In the genomic region with DNA sequence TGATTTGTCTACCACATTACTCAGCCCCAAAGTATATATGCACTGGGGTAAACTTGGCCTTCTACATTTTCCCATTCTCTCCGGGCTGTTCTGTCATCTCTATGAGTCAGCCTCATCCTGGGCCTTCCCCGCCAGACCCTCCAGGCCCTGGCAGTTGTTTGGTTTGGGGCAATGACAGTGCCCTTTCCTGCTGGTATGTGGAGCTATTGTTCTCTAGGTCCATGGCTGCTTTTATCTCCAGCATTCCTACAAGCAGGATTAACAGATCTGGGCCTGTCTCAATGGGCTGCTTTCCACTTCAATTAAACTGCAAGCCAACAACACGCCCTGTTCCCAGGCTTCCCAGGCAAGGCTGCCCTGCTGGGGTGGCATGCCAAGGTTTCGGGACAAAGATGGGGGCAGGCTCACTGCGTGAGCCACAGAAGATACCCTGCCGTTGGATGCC, we compare ENCODE assay signal across 13 cellular contexts.
DNase-seq lines count a peak whose midpoint lies in the region; ATAC-seq, FAIRE-seq and TF ChIP-seq lines count a peak whose summit lies in the region.
"Had no signal": no experiment of that assay in that cellular context is flagged by ENCODE, and none has a peak within 500 bp of the region (broad histone marks: within the 10 kb centered on the region; RNA-seq: fewer than 3 reads in every experiment).

No MANE protein-coding gene starts in this region.

- H2AFZ ChIP-seq in H1 (ENCODE audit: low read length), result no peak overlapping the region

- H3K4ac ChIP-seq in H1 (replicated peaks; ENCODE audit: insufficient read length, low read depth, low read length), result no peak overlapping the region

- TF ChIP-seq CTCF in Panc1 (IDR thresholded peaks at IDR 0.05) (no peak), H1 (IDR thresholded peaks at IDR 0.05; ENCODE audit: control extremely low read depth in 1 of 3, insufficient read depth in 1 of 3, low read depth in 1 of 3, low read length in 3 of 3) (no peak)

- H3K27ac Mint-ChIP-seq in activated T-cell treated with anti-CD3 and anti-CD28 coated beads, Interleukin-2, amount 50 U/mL, for 24 hours, result no peak overlapping the region
- H3K27ac Mint-ChIP-seq: dendritic cell treated with granulocyte-macrophage colony-stimulating factor and Interleukin-4, amounts not matched to agents 40 ng/mL and 50 ng/mL, for 4 days had no signal

- H3K36me3 ChIP-seq in Panc1 (ENCODE audit: control insufficient read depth, insufficient read depth, low read length) (no peaks in the 10 kb centered on the region), H1 (ENCODE audit: control insufficient read depth in 2 of 4, insufficient read depth in 4 of 4, low read length in 3 of 4) (no peaks in the 10 kb centered on the region), muscle layer of colon (ENCODE audit: insufficient read depth, low read length) (no peaks in the 10 kb centered on the region)
- H3K36me3 ChIP-seq: BLaER1, uterus had no signal

- TF ChIP-seq EP300 in H1 (IDR thresholded peaks at IDR 0.05; ENCODE audit: borderline replicate concordance in 1 of 2, low read depth in 2 of 2, low read length in 2 of 2), result peak in 1 of 2 experiments; percentile 24; a peak in 1 of 3 replicates

- no peak for TF ChIP-seq POLR2A in H1 (IDR thresholded peaks at IDR 0.05; ENCODE audit: control extremely low read depth in 1 of 2, low read depth in 2 of 2, low read length in 2 of 2)

- ATAC-seq in Panc1, result peak; percentile 83
- ATAC-seq in HG02970 (IDR thresholded peaks at IDR 0.05; ENCODE audit: low FRiP score, unreplicated experiment), result no peak

- H3K27ac ChIP-seq in Panc1 (ENCODE audit: low read length) (no peak overlapping the region; the same call in 1 of the 2 replicates), H1 (ENCODE audit: low read depth, low read length) (no peak overlapping the region), muscle layer of colon (ENCODE audit: low read depth, low read length) (peak overlapping the region; percentile 14)
- H3K27ac ChIP-seq: BLaER1, uterus had no signal

- no peak overlapping the region for H2BK20ac ChIP-seq in H1 (ENCODE audit: low read length)

- H3K23ac ChIP-seq in H1 (ENCODE audit: insufficient read length), result no peak overlapping the region

- no peak overlapping the region for H3K14ac ChIP-seq in H1 (ENCODE audit: insufficient read length)

- whole genome bisulfite sequencing in H1 (ENCODE audit: extremely low coverage in 1 of 2, insufficient coverage in 1 of 2, insufficient read length in 1 of 2, insufficient replicate concordance in 2 of 2, low coverage in 1 of 2, low lambda C conversion rate in 2 of 2, missing lambda C conversion rate in 1 of 2), 2 experiments, result 66% methylated on average over 6 of the region's 6 CpGs; no CpG with 5 or more reads in 1 of the 2 experiments

- H3K4me1 Mint-ChIP-seq in activated T-cell treated with anti-CD3 and anti-CD28 coated beads, Interleukin-2, amount 50 U/mL, for 24 hours (ENCODE audit: low read depth), result no peaks in the 10 kb centered on the region

- H3K79me1 ChIP-seq in H1 (ENCODE audit: low read depth, low read length), result no peaks in the 10 kb centered on the region

- H4K5ac ChIP-seq in H1 (ENCODE audit: insufficient read length, low read depth, low read length), result no peak overlapping the region

- H3K18ac ChIP-seq in H1 (ENCODE audit: extremely low read depth, low read length), result peak overlapping the region; percentile 2; the same call in 1 of the 2 replicates

- no TSS peak for BruUV-seq in Panc1 (replicated peaks; lab: Mats Ljungman, UMichigan)

- H3K27me3 ChIP-seq in Panc1 (ENCODE audit: control insufficient read depth, insufficient read depth, low read length), result no peaks in the 10 kb centered on the region
- H3K27me3 ChIP-seq in H1 (replicated peaks in 1 of 4; ENCODE audit: control insufficient read depth in 3 of 4, extremely low read depth in 1 of 4, insufficient read depth in 3 of 4, low read length in 3 of 4), result no peaks in the 10 kb centered on the region
- no peaks in the 10 kb centered on the region for H3K27me3 ChIP-seq in muscle layer of colon (ENCODE audit: control insufficient read depth in 1 of 2, insufficient read depth in 2 of 2, low read length in 2 of 2)
- H3K27me3 ChIP-seq: BLaER1, uterus had no signal

- peak; percentile 71 for DNase-seq in AG20443 (ENCODE audit: low spot score)
- DNase-seq in Panc1 (ENCODE audit: low read depth, low spot score), result no peak
- DNase-seq in H1 (ENCODE audit: low read depth in 1 of 2, low spot score in 2 of 2), result peak in 1 of 2 experiments; percentile 33
- no peak for DNase-seq in SIG-M5 (lab: John Stamatoyannopoulos, UW)
- no peak for DNase-seq in activated T-cell treated with anti-CD3 and anti-CD28 coated beads, Interleukin-2, amount 50 U/mL, for 24 hours
- DNase-seq in NCI-H187 treated with DMSO at 0.1 percent for 48 hours (lab: John Stamatoyannopoulos, UW), result no peak
- DNase-seq: activated CD8-positive, alpha-beta memory T cell treated with anti-CD3 and anti-CD28 coated beads for 24 hours; Kasumi-1; uterus had no signal

- H3K9me3 ChIP-seq in Panc1 (ENCODE audit: control insufficient read depth, insufficient read depth, low read depth, low read length) (no peaks in the 10 kb centered on the region), H1 (ENCODE audit: insufficient read depth in 2 of 2, low read depth in 1 of 2, low read length in 1 of 2) (no peaks in the 10 kb centered on the region; a peak in 1 of 4 replicates), muscle layer of colon (ENCODE audit: low read length) (no peaks in the 10 kb centered on the region)
- H3K9me3 ChIP-seq: uterus had no signal

- peak overlapping the region; percentile 24; the same call in 1 of the 2 replicates for H2AK5ac ChIP-seq in H1 (ENCODE audit: low read depth, low read length)

- H2BK120ac ChIP-seq in H1 (replicated peaks; ENCODE audit: low read depth, low read length), result no peak overlapping the region

- H3K9ac ChIP-seq in H1 (replicated peaks in 1 of 4; ENCODE audit: extremely low read depth in 1 of 4, low read depth in 3 of 4, low read length in 3 of 4), result no peak overlapping the region
- H3K9ac ChIP-seq in muscle layer of colon (ENCODE audit: low read length), result no peak overlapping the region
- H3K9ac ChIP-seq: BLaER1 had no signal

- TF ChIP-seq RAD21 in H1 (IDR thresholded peaks at IDR 0.05 in 1 of 2, conservative IDR thresholded peaks at IDR 0.05 in 1 of 2; ENCODE audit: low read depth in 2 of 2, low read length in 2 of 2), result peak in 1 of 2 experiments; percentile 12; a peak in 1 of 4 replicates

- intact Hi-C loops in Panc1 (cut with micrococcal nuclease; ENCODE audit: unreplicated experiment), result no loop called here

- in situ Hi-C loops in Panc1 (cut with HindIII; ENCODE audit: low pct_unique_long_range_greater_than_20kb, low sequenced_read_pairs), result no loop called here

- H2BK5ac ChIP-seq in H1 (ENCODE audit: low read depth, low read length), result no peak overlapping the region

- H3K4me1 ChIP-seq in Panc1 (ENCODE audit: control insufficient read depth, insufficient read depth, low read length), result peaks cover 2% of the 10 kb centered on the region; the same call in 1 of the 2 replicates
- H3K4me1 ChIP-seq in H1 (replicated peaks in 1 of 4; ENCODE audit: control insufficient read depth in 3 of 4, insufficient read depth in 4 of 4, low read length in 3 of 4), result peaks cover 0 to 11% (median 3%) of the 10 kb centered on the region in 4 experiments; a peak in 4 of 7 replicates
- H3K4me1 ChIP-seq in muscle layer of colon (ENCODE audit: insufficient read depth, low read length), result peaks cover 35% of the 10 kb centered on the region
- H3K4me1 ChIP-seq: BLaER1 had no signal

- peaks cover 11% of the 10 kb centered on the region for H3K27me3 Mint-ChIP-seq in activated T-cell treated with anti-CD3 and anti-CD28 coated beads, Interleukin-2, amount 50 U/mL, for 24 hours
- H3K27me3 Mint-ChIP-seq: dendritic cell treated with granulocyte-macrophage colony-stimulating factor and Interleukin-4, amounts not matched to agents 40 ng/mL and 50 ng/mL, for 4 days had no signal

- POLR2A ChIA-PET in Panc1 (lab: Charles Lee) (no interaction called here), H1 (lab: Charles Lee; ENCODE audit: partially characterized antibody) (no interaction called here)

- H4K91ac ChIP-seq in H1 (replicated peaks; ENCODE audit: insufficient read length, low read length), result no peak overlapping the region

- no peaks in the 10 kb centered on the region for H3K36me3 Mint-ChIP-seq in activated T-cell treated with anti-CD3 and anti-CD28 coated beads, Interleukin-2, amount 50 U/mL, for 24 hours (ENCODE audit: low read depth)

- H3K4me3 Mint-ChIP-seq in activated T-cell treated with anti-CD3 and anti-CD28 coated beads, Interleukin-2, amount 50 U/mL, for 24 hours, result no peak overlapping the region
- H3K4me3 Mint-ChIP-seq: dendritic cell treated with granulocyte-macrophage colony-stimulating factor and Interleukin-4, amounts not matched to agents 40 ng/mL and 50 ng/mL, for 4 days had no signal

- 0 out of 4 replicates have a peak overlapping the region, but pooled peaks of 1 of the 2 experiments have one; percentile 23 for H3K4me2 ChIP-seq in H1 (ENCODE audit: insufficient read depth in 1 of 2, low read depth in 2 of 2, low read length in 2 of 2)
- H3K4me2 ChIP-seq: BLaER1 had no signal

- peak; percentile 74 for FAIRE-seq in H1 (lab: Jason Lieb, UNC)

- peaks cover 5% of the 10 kb centered on the region for H3K9me3 Mint-ChIP-seq in activated T-cell treated with anti-CD3 and anti-CD28 coated beads, Interleukin-2, amount 50 U/mL, for 24 hours

- H4K8ac ChIP-seq in H1 (ENCODE audit: extremely low read depth, insufficient read depth, low read length), result no peak overlapping the region

- H2BK12ac ChIP-seq in H1 (ENCODE audit: low read depth, low read length), result peak overlapping the region; percentile 50; the same call in 1 of the 2 replicates

- H3K56ac ChIP-seq in H1 (replicated peaks; ENCODE audit: insufficient read length, low read depth, low read length), result no peak overlapping the region

- H3K4me3 ChIP-seq in Panc1 (ENCODE audit: low read depth in 2 of 2, low read length in 2 of 2), result no peak overlapping the region
- H3K4me3 ChIP-seq in H1 (ENCODE audit: extremely low read depth in 1 of 4, insufficient read depth in 2 of 4, low read depth in 3 of 4, low read length in 4 of 4), result no peak overlapping the region
- no peak overlapping the region for H3K4me3 ChIP-seq in muscle layer of colon (ENCODE audit: low read depth in 1 of 2, low read length in 2 of 2)
- H3K4me3 ChIP-seq: BLaER1, uterus had no signal

- H3K23me2 ChIP-seq in H1 (ENCODE audit: low read depth, low read length), result no peaks in the 10 kb centered on the region

- CTCF ChIA-PET in Panc1 (lab: Charles Lee) (no interaction called here), H1 (lab: Charles Lee; ENCODE audit: partially characterized antibody) (interaction anchor here (0.5 to 2.7 kb wide), 4 partner anchors 15 to 821 kb away, joined by 3 to 9 read pairs (median 4); no protein-coding TSS in a partner anchor)

- no peak overlapping the region for H2BK15ac ChIP-seq in H1 (ENCODE audit: low read length)

- H4K20me1 ChIP-seq in H1 (replicated peaks in 1 of 2; ENCODE audit: control insufficient read depth in 1 of 2, insufficient read depth in 2 of 2, low read length in 2 of 2), result no peaks in the 10 kb centered on the region
- H4K20me1 ChIP-seq: BLaER1 had no signal

- H3K79me2 ChIP-seq in H1 (ENCODE audit: control insufficient read depth in 1 of 2, insufficient read depth in 2 of 2, low read length in 2 of 2), result no peaks in the 10 kb centered on the region

TF ChIP-seq in H1, 55 proteins besides CTCF, POLR2A, EP300 and RAD21 (continues in another document):
- peak; percentile 96 for TF ChIP-seq TEAD4 (IDR thresholded peaks at IDR 0.05; ENCODE audit: low read depth, low read length)
- TF ChIP-seq YY1 (IDR thresholded peaks at IDR 0.05; ENCODE audit: low read depth, low read length), result peak; percentile 82
